ENCODE assay signal across 15 cellular contexts in genomic region chr13:95882121-95882520, GRCh38.
DNase-seq lines count a peak whose midpoint lies in the region; ATAC-seq and TF ChIP-seq lines count a peak whose summit lies in the region.
"Had no signal": no experiment of that assay in that cellular context is flagged by ENCODE, and none has a peak within 500 bp of the region (broad histone marks: within the 10 kb centered on the region; RNA-seq: fewer than 3 reads in every experiment).

No MANE protein-coding gene starts in this region.

- H3K14ac ChIP-seq in IMR-90 (replicated peaks; ENCODE audit: low read depth, low read length): no peak overlapping the region

- H2AK9ac ChIP-seq in IMR-90 (replicated peaks; ENCODE audit: low read depth, low read length, poor library complexity): no peak overlapping the region

- H3K9me1 ChIP-seq in IMR-90 (ENCODE audit: insufficient read depth, low read length): no peaks in the 10 kb centered on the region

- ATAC-seq in IMR-90 (ENCODE audit: low read depth): no peak
- ATAC-seq in mucosa of descending colon: peak; percentile 88
- ATAC-seq: CD8-positive, alpha-beta T cell; GM23338 had no signal

- TF ChIP-seq POLR2A in IMR-90 (IDR thresholded peaks at IDR 0.05; ENCODE audit: low read depth, low read length) (no peak), stomach (IDR thresholded peaks at IDR 0.05) (no peak)

- no peaks in the 10 kb centered on the region for H3K27me3 ChIP-seq in IMR-90 (ENCODE audit: control insufficient read depth, insufficient read depth, low read length)
- no peaks in the 10 kb centered on the region for H3K27me3 ChIP-seq in stomach
- H3K27me3 ChIP-seq: BLaER1 treated with 17β-estradiol and CSF1 and Interleukin-3, amounts not matched to agents 10 nM and 100 nM had no signal

- in situ Hi-C loops in IMR-90 (cut with MboI; ENCODE audit: low sequenced_read_pairs): no loop called here

- intact Hi-C loops in IMR-90 (cut with micrococcal nuclease): no loop called here
- intact Hi-C loops in mucosa of descending colon (cut with DNase I, micrococcal nuclease): no loop called here
- intact Hi-C loops in stomach (cut with DNase I; ENCODE audit: low total_unique reads): no loop called here

- POLR2A ChIA-PET in IMR-90 (lab: Charles Lee; ENCODE audit: unreplicated experiment) (no interaction called here), RWPE1 (lab: Yijun Ruan, JAX; ENCODE audit: low non-redundant PET) (no interaction called here)

- H3K9me3 ChIP-seq in IMR-90 (ENCODE audit: control insufficient read depth, insufficient read depth, low read length) (no peaks in the 10 kb centered on the region), mucosa of descending colon (no peaks in the 10 kb centered on the region), stomach (no peaks in the 10 kb centered on the region)
- H3K9me3 ChIP-seq: BLaER1 treated with 17β-estradiol and CSF1 and Interleukin-3, amounts not matched to agents 10 nM and 100 nM had no signal

- H3K4ac ChIP-seq in IMR-90 (ENCODE audit: low read depth, low read length): no peak overlapping the region

- no peak overlapping the region for H3K23ac ChIP-seq in IMR-90 (ENCODE audit: low read depth, low read length)

- no peaks in the 10 kb centered on the region for H3K79me1 ChIP-seq in IMR-90 (ENCODE audit: low read depth in 1 of 2, low read length in 2 of 2)

- CTCF ChIA-PET in IMR-90 (lab: Yijun Ruan, JAX) (no interaction called here), RWPE1 (lab: Yijun Ruan, JAX) (interaction anchor here (0.6 to 0.7 kb wide), 2 partner anchors 322 to 591 kb away, joined by 4 read pairs; no protein-coding TSS in a partner anchor)

- TF ChIP-seq EP300 in stomach (IDR thresholded peaks at IDR 0.05): no peak

- no peak overlapping the region for H2AK5ac ChIP-seq in IMR-90 (ENCODE audit: low read depth, low read length)

- H3K4me1 ChIP-seq in IMR-90 (ENCODE audit: control insufficient read depth, insufficient read depth, low read length) (no peaks in the 10 kb centered on the region), mucosa of descending colon (ENCODE audit: low read depth) (no peaks in the 10 kb centered on the region), stomach (peaks cover 0 to 5% (median 0%) of the 10 kb centered on the region in 4 donors)

- no peak overlapping the region for H2BK5ac ChIP-seq in IMR-90 (ENCODE audit: low read depth, low read length, poor library complexity, severe bottlenecking)

- no peaks in the 10 kb centered on the region for H4K20me1 ChIP-seq in IMR-90 (ENCODE audit: insufficient read depth, low read length)
- H4K20me1 ChIP-seq: BLaER1 treated with 17β-estradiol and CSF1 and Interleukin-3, amounts not matched to agents 10 nM and 100 nM had no signal

- no peak overlapping the region for H3K56ac ChIP-seq in IMR-90 (ENCODE audit: extremely low read depth, insufficient read depth, low read length)

- no peak overlapping the region for H3K9ac ChIP-seq in IMR-90 (ENCODE audit: low read depth, low read length)
- H3K9ac ChIP-seq: BLaER1 treated with 17β-estradiol and CSF1 and Interleukin-3, amounts not matched to agents 10 nM and 100 nM had no signal

- H4K91ac ChIP-seq in IMR-90 (ENCODE audit: insufficient read depth, low read depth, low read length): no peak overlapping the region

- dilution Hi-C loops in IMR-90 (cut with HindIII; ENCODE audit: low sequenced_read_pairs, unreplicated experiment): no loop called here

- no TSS peak for BruUV-seq in IMR-90 (replicated peaks; lab: Mats Ljungman, UMichigan)

- H3K36me3 ChIP-seq in IMR-90 (ENCODE audit: control insufficient read depth, insufficient read depth, low read length) (peaks cover 8% of the 10 kb centered on the region), mucosa of descending colon (ENCODE audit: low read depth) (no peaks in the 10 kb centered on the region), stomach (peaks cover 0 to 31% (median 18%) of the 10 kb centered on the region in 4 donors)
- H3K36me3 ChIP-seq: BLaER1 treated with 17β-estradiol and CSF1 and Interleukin-3, amounts not matched to agents 10 nM and 100 nM had no signal

- no peak overlapping the region for H4K8ac ChIP-seq in IMR-90 (ENCODE audit: low read depth in 2 of 2, low read length in 2 of 2)

- H2AFZ ChIP-seq in IMR-90 (replicated peaks; ENCODE audit: low read length, poor library complexity): no peak overlapping the region
- H2AFZ ChIP-seq: GM23338 had no signal

- no peak for DNase-seq in IMR-90
- DNase-seq in RWPE1 (ENCODE audit: low spot score): no peak
- DNase-seq in mucosa of descending colon: no peak
- DNase-seq in stomach: peak; percentile 34
- DNase-seq in NCI-H1105 (lab: John Stamatoyannopoulos, UW): no peak
- no peak for DNase-seq in NCI-H774 (lab: John Stamatoyannopoulos, UW)
- DNase-seq: Calu3; CD8-positive, alpha-beta T cell; DMS 273 treated with DMSO at 0.1 percent for 48 hours; DMS79; GDM1; HCEC 1CT had no signal

- no peak for TF ChIP-seq RAD21 in IMR-90 (IDR thresholded peaks at IDR 0.05; ENCODE audit: low read length)

- H2BK120ac ChIP-seq in IMR-90 (ENCODE audit: low read depth, low read length): no peak overlapping the region

- H3K27ac ChIP-seq in IMR-90 (ENCODE audit: insufficient read depth, low read length) (no peak overlapping the region), RWPE1 (peak overlapping the region; percentile 31; the same call in 1 of the 2 replicates), stomach (peak overlapping the region in 4 of 5 donors; percentile 22 to 81 (median 54))
- H3K27ac ChIP-seq: BLaER1 treated with 17β-estradiol and CSF1 and Interleukin-3, amounts not matched to agents 10 nM and 100 nM; HL-60 had no signal

- H4K5ac ChIP-seq in IMR-90 (ENCODE audit: low read depth, low read length): no peak overlapping the region

- no CpG with 5 or more reads among the region's 3 CpGs for WGBS in IMR-90 (ENCODE audit: extremely low coverage in 2 of 2, insufficient read length in 1 of 2), 2 experiments
- WGBS in stomach, 5 donors: 27 to 64% (median 37%) methylated on average over 3 of the region's 3 CpGs

- H3K18ac ChIP-seq in IMR-90 (ENCODE audit: low read depth, low read length): no peak overlapping the region

- H3K4me3 ChIP-seq in IMR-90 (ENCODE audit: insufficient read depth, low read depth, low read length) (no peak overlapping the region), mucosa of descending colon (no peak overlapping the region), stomach (no peak overlapping the region)
- H3K4me3 ChIP-seq: BLaER1 treated with 17β-estradiol and CSF1 and Interleukin-3, amounts not matched to agents 10 nM and 100 nM; GM23338 had no signal

- no peak overlapping the region for H2BK20ac ChIP-seq in IMR-90 (ENCODE audit: low read depth, low read length)

- no peak for TF ChIP-seq CTCF in IMR-90 (conservative IDR thresholded peaks at IDR 0.05; ENCODE audit: low read depth, low read length)
- TF ChIP-seq CTCF in RWPE1 (conservative IDR thresholded peaks at IDR 0.05; ENCODE audit: low read depth): no peak
- TF ChIP-seq CTCF in mucosa of descending colon (IDR thresholded peaks at IDR 0.05): no peak
- no peak for TF ChIP-seq CTCF in stomach (IDR thresholded peaks at IDR 0.05)

- H2BK15ac ChIP-seq in IMR-90 (ENCODE audit: low read depth, low read length): no peak overlapping the region

- no peak overlapping the region for H3K4me2 ChIP-seq in IMR-90 (ENCODE audit: low read depth, low read length)
- H3K4me2 ChIP-seq: BLaER1 treated with 17β-estradiol and CSF1 and Interleukin-3, amounts not matched to agents 10 nM and 100 nM; GM23338 had no signal

TF ChIP-seq in IMR-90, 13 proteins besides CTCF, POLR2A, EP300 and RAD21:
- TF ChIP-seq MAZ (IDR thresholded peaks at IDR 0.05; ENCODE audit: borderline replicate concordance, low read depth, low read length): no peak
- TF ChIP-seq CEBPB (IDR thresholded peaks at IDR 0.05; ENCODE audit: low read depth, low read length): peak; percentile 54; the same call in 1 of the 2 replicates
- TF ChIP-seq RCOR1 (IDR thresholded peaks at IDR 0.05; ENCODE audit: insufficient replicate concordance, low read length): no peak
